Comparison of ENCODE assay signal across 27 cellular contexts in the genomic region with DNA sequence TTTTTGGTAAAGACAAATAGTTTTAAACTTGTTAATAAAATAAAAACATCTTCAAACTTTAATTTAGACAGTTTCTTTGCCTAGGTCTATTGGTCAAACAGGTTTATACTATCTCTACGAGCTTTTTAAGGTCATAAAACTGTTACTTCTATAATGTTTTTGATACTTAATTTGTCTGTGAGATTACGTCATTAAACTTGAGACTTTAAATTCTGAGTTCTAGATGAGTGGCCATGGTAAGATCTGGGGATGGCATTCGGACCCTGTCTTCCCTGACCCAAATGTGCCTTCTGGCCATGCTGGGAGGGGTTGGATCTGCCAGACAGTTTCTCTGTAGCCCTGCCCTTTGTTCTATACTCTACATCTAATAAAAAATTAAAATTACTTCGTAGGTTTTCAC.
"Had no signal": no experiment of that assay in that cellular context is flagged by ENCODE, and none has a peak within 500 bp of the region (broad histone marks: within the 10 kb centered on the region; RNA-seq: fewer than 3 reads in every experiment).

No MANE protein-coding gene starts in this region.

- H3K4me3 Mint-ChIP-seq: dendritic cell treated with granulocyte-macrophage colony-stimulating factor and Interleukin-4, amounts not matched to agents 40 ng/mL and 50 ng/mL, for 4 days; effector memory CD8-positive, alpha-beta T cell had no signal

- H3K27me3 ChIP-seq: colonic mucosa, dorsolateral prefrontal cortex, esophagus muscularis mucosa, esophagus squamous epithelium, foreskin keratinocyte, gastrocnemius medialis, gastroesophageal sphincter, heart left ventricle, heart right ventricle, hepatocyte had no signal

- H3K4me3 ChIP-seq: colonic mucosa, coronary artery, dorsolateral prefrontal cortex, esophagus muscularis mucosa, esophagus squamous epithelium, gastrocnemius medialis, gastroesophageal sphincter, heart left ventricle, heart right ventricle, hepatocyte had no signal

- H3K9me3 Mint-ChIP-seq: dendritic cell treated with granulocyte-macrophage colony-stimulating factor and Interleukin-4, amounts not matched to agents 40 ng/mL and 50 ng/mL, for 4 days had no signal

- H3K27me3 Mint-ChIP-seq: dendritic cell treated with granulocyte-macrophage colony-stimulating factor and Interleukin-4, amounts not matched to agents 40 ng/mL and 50 ng/mL, for 4 days; effector memory CD8-positive, alpha-beta T cell had no signal

- H3K27ac Mint-ChIP-seq: dendritic cell treated with granulocyte-macrophage colony-stimulating factor and Interleukin-4, amounts not matched to agents 40 ng/mL and 50 ng/mL, for 4 days; effector memory CD8-positive, alpha-beta T cell had no signal

- H2AFZ ChIP-seq: hepatocyte had no signal

- H3K4me1 ChIP-seq: colonic mucosa, esophagus muscularis mucosa, esophagus squamous epithelium, foreskin keratinocyte, gastrocnemius medialis, gastroesophageal sphincter, heart left ventricle, heart right ventricle had no signal

- H3K79me2 ChIP-seq: hepatocyte had no signal

- H3K36me3 ChIP-seq: colonic mucosa, esophagus muscularis mucosa, esophagus squamous epithelium, gastrocnemius medialis, gastroesophageal sphincter, heart left ventricle, heart right ventricle had no signal

- FAIRE-seq: colon, endometrium, frontal cortex had no signal

- ATAC-seq: effector memory CD8-positive, alpha-beta T cell; esophagus mucosa; foreskin keratinocyte; gastrocnemius medialis; gastroesophageal sphincter; heart left ventricle; heart right ventricle had no signal

- H3K4me2 ChIP-seq: hepatocyte had no signal

- H3K27ac ChIP-seq: colonic mucosa, coronary artery, dorsolateral prefrontal cortex, epithelial cell of prostate, esophagus muscularis mucosa, esophagus squamous epithelium, foreskin keratinocyte, gastrocnemius medialis, gastroesophageal sphincter, heart left ventricle, heart right ventricle, hepatocyte had no signal

- H3K9me3 ChIP-seq: colonic mucosa, esophagus muscularis mucosa, esophagus squamous epithelium, gastrocnemius medialis, gastroesophageal sphincter, heart left ventricle had no signal

- DNase-seq: colonic mucosa; cortex of kidney; dermis blood vessel endothelial cell; dorsolateral prefrontal cortex; effector CD4-positive, alpha-beta T cell; effector memory CD4-positive, alpha-beta T cell; effector memory CD8-positive, alpha-beta T cell; erythroblast; esophagus squamous epithelium; foreskin fibroblast; foreskin keratinocyte; foreskin melanocyte; gastrocnemius medialis; glutamatergic neuron; head of caudate nucleus; heart left ventricle; heart right ventricle had no signal
